9 cellular contexts compared by ENCODE assay signal in genomic region chr16:25109643-25110042, GRCh38. TPM values are rescaled to one million over a fixed set of nuclear protein-coding genes. Genes with fewer than 3 reads are reported as not detected.
DNase-seq lines count a peak whose midpoint lies in the region; ATAC-seq and TF ChIP-seq lines count a peak whose summit lies in the region.
"Had no signal": no experiment of that assay in that cellular context is flagged by ENCODE, and none has a peak within 500 bp of the region (broad histone marks: within the 10 kb centered on the region; RNA-seq: fewer than 3 reads in every experiment).

No MANE protein-coding gene starts in this region.

- H3K27ac ChIP-seq in HCT116 (ENCODE audit: low read depth, low read length), result peak overlapping the region; percentile 45

- RAD21 ChIA-PET in HCT116 (lab: Charles Lee; ENCODE audit: low non-redundant PET in 1 of 2, low total read pairs in 2 of 2, uncharacterized antibody in 2 of 2, unreplicated experiment in 2 of 2), result interaction anchor here in 1 of 2 experiments (0.6 kb wide), 1 partner anchor 116 kb away, joined by 3 read pairs; no protein-coding TSS in a partner anchor

- H3K4me1 Mint-ChIP-seq in activated T-helper 17 cell treated with anti-CD3 and anti-CD28 coated beads, Interleukin-2, amount 50 U/mL, for 72 hours, result peaks cover 21% of the 10 kb centered on the region
- peaks cover 54% of the 10 kb centered on the region for H3K4me1 Mint-ChIP-seq in stimulated activated effector memory CD8-positive, alpha-beta T cell treated with anti-CD3 and anti-CD28 coated beads, Interleukin-12 subunit alpha, Interleukin-12 subunit beta, amount 100 ng/mL, for 72 hours

- H3K9me3 ChIP-seq in HCT116 (ENCODE audit: control insufficient read depth in 1 of 2, insufficient read depth in 1 of 2, low read depth in 1 of 2, low read length in 2 of 2), result no peaks in the 10 kb centered on the region
- no peaks in the 10 kb centered on the region for H3K9me3 ChIP-seq in iPS-18c (ENCODE audit: control insufficient read depth, insufficient read depth, low read length)

- H3K4me2 ChIP-seq in HCT116 (ENCODE audit: low read length), result peak overlapping the region; percentile 99

- H3K9me3 Mint-ChIP-seq in activated T-helper 17 cell treated with anti-CD3 and anti-CD28 coated beads, Interleukin-2, amount 50 U/mL, for 72 hours, result no peaks in the 10 kb centered on the region
- no peaks in the 10 kb centered on the region for H3K9me3 Mint-ChIP-seq in stimulated activated effector memory CD8-positive, alpha-beta T cell treated with anti-CD3 and anti-CD28 coated beads, Interleukin-12 subunit alpha, Interleukin-12 subunit beta, amount 100 ng/mL, for 72 hours

- ATAC-seq in HCT116, result no peak
- no peak for ATAC-seq in activated T-helper 17 cell treated with anti-CD3 and anti-CD28 coated beads, Interleukin-2, amount 50 U/mL, for 72 hours (replicated peaks)
- no peak for ATAC-seq in stimulated activated effector memory CD8-positive, alpha-beta T cell treated with anti-CD3 and anti-CD28 coated beads, Interleukin-12 subunit alpha, Interleukin-12 subunit beta, amount 100 ng/mL, for 72 hours
- no peak for ATAC-seq in GM19452 (IDR thresholded peaks at IDR 0.05; ENCODE audit: unreplicated experiment)
- ATAC-seq in GM19023 (IDR thresholded peaks at IDR 0.05; ENCODE audit: unreplicated experiment), result no peak

- peak overlapping the region; percentile 91 for H3K27ac Mint-ChIP-seq in activated T-helper 17 cell treated with anti-CD3 and anti-CD28 coated beads, Interleukin-2, amount 50 U/mL, for 72 hours
- H3K27ac Mint-ChIP-seq in stimulated activated effector memory CD8-positive, alpha-beta T cell treated with anti-CD3 and anti-CD28 coated beads, Interleukin-12 subunit alpha, Interleukin-12 subunit beta, amount 100 ng/mL, for 72 hours, result no peak overlapping the region

- peak overlapping the region; percentile 91 for H3K4me3 Mint-ChIP-seq in activated T-helper 17 cell treated with anti-CD3 and anti-CD28 coated beads, Interleukin-2, amount 50 U/mL, for 72 hours
- no peak overlapping the region for H3K4me3 Mint-ChIP-seq in stimulated activated effector memory CD8-positive, alpha-beta T cell treated with anti-CD3 and anti-CD28 coated beads, Interleukin-12 subunit alpha, Interleukin-12 subunit beta, amount 100 ng/mL, for 72 hours

- TF ChIP-seq CTCF in HCT116 (IDR thresholded peaks at IDR 0.05 in 2 of 3, conservative IDR thresholded peaks at IDR 0.05 in 1 of 3; ENCODE audit: borderline replicate concordance in 1 of 3, insufficient read depth in 1 of 3, low read depth in 2 of 3, low read length in 2 of 3), result no peak

- no TSS peak for BruUV-seq in HCT116 (replicated peaks; lab: Mats Ljungman, UMichigan)

- H3K36me3 Mint-ChIP-seq in activated T-helper 17 cell treated with anti-CD3 and anti-CD28 coated beads, Interleukin-2, amount 50 U/mL, for 72 hours (ENCODE audit: low read depth), result peaks cover 13% of the 10 kb centered on the region
- peaks cover 22% of the 10 kb centered on the region for H3K36me3 Mint-ChIP-seq in stimulated activated effector memory CD8-positive, alpha-beta T cell treated with anti-CD3 and anti-CD28 coated beads, Interleukin-12 subunit alpha, Interleukin-12 subunit beta, amount 100 ng/mL, for 72 hours

- H3K9ac ChIP-seq in HCT116 (ENCODE audit: low read length), result peak overlapping the region; percentile 51

- no peak overlapping the region for H2AFZ ChIP-seq in HCT116 (ENCODE audit: low read depth, low read length, poor library complexity, severe bottlenecking)

- intact Hi-C loops in HCT116 (cut with micrococcal nuclease), result loop anchor here (5.0 kb wide), 1 partner anchor 592 kb away; no protein-coding TSS in a partner anchor

- no peaks in the 10 kb centered on the region for H3K36me3 ChIP-seq in HCT116 (ENCODE audit: control insufficient read depth in 1 of 2, insufficient read depth in 2 of 2, low read length in 2 of 2)

- H3K4me3 ChIP-seq in HCT116 (replicated peaks in 1 of 2; ENCODE audit: low read depth in 1 of 2, low read length in 2 of 2) (peak overlapping the region; percentile 81 to 97), iPS-18c (ENCODE audit: insufficient read depth, low read depth, low read length) (0 out of 2 replicates have a peak overlapping the region, but pooled peaks have one; percentile 21)

- H3K9me2 ChIP-seq in HCT116 (ENCODE audit: insufficient read depth), result no peaks in the 10 kb centered on the region

- CTCF ChIA-PET in HCT116 (lab: Charles Lee), result interaction anchor here (1.0 to 2.1 kb wide), 5 partner anchors 12 to 605 kb away, joined by 3 to 12 read pairs (median 4); no protein-coding TSS in a partner anchor

- POLR2A ChIA-PET in HCT116 (lab: Charles Lee), result no interaction called here

- no peaks in the 10 kb centered on the region for H3K27me3 Mint-ChIP-seq in activated T-helper 17 cell treated with anti-CD3 and anti-CD28 coated beads, Interleukin-2, amount 50 U/mL, for 72 hours

- H3K27me3 ChIP-seq in HCT116 (ENCODE audit: insufficient read depth, low read length), result no peaks in the 10 kb centered on the region
- H3K27me3 ChIP-seq: dorsolateral prefrontal cortex had no signal

- peaks cover 37 to 54% of the 10 kb centered on the region in 2 experiments for H3K4me1 ChIP-seq in HCT116 (ENCODE audit: control insufficient read depth in 1 of 2, insufficient read depth in 2 of 2, low read length in 2 of 2)

- H4K20me1 ChIP-seq in HCT116 (ENCODE audit: insufficient read depth), result no peaks in the 10 kb centered on the region

- H3K79me2 ChIP-seq in HCT116 (ENCODE audit: insufficient read depth, low read length), result peaks cover 33% of the 10 kb centered on the region

- DNase-seq in A172 (ENCODE audit: low spot score) (peak; percentile 95), HCT116 (ENCODE audit: low read depth, low spot score) (peak; percentile 87)
- no peak for DNase-seq in stimulated activated effector memory CD8-positive, alpha-beta T cell treated with anti-CD3 and anti-CD28 coated beads, Interleukin-12 subunit alpha, Interleukin-12 subunit beta, amount 100 ng/mL, for 72 hours (ENCODE audit: low spot score in 2 of 2)
- DNase-seq in stimulated activated naive CD4-positive, alpha-beta T cell (lab: John Stamatoyannopoulos, UW), result no peak
- DNase-seq: dorsolateral prefrontal cortex had no signal

- no peak for TF ChIP-seq RAD21 in HCT116 (IDR thresholded peaks at IDR 0.05; ENCODE audit: low read depth)

- no peak for TF ChIP-seq POLR2A in HCT116 (IDR thresholded peaks at IDR 0.05; ENCODE audit: borderline replicate concordance, extremely low read depth, insufficient read depth, insufficient read length)

TF ChIP-seq in HCT116, 20 proteins besides CTCF, POLR2A, EP300 and RAD21 (continues in another document):
- TF ChIP-seq POLR2AphosphoS5 (IDR thresholded peaks at IDR 0.05; ENCODE audit: low read depth, low read length) (peak; percentile 55; the same call in 1 of the 2 replicates), REST (IDR thresholded peaks at IDR 0.05; ENCODE audit: low read depth) (no peak), ZFX (IDR thresholded peaks at IDR 0.05) (no peak), MAX (IDR thresholded peaks at IDR 0.05) (peak; percentile 39), SIN3A (IDR thresholded peaks at IDR 0.05; ENCODE audit: low read depth) (peak; percentile 56), SP1 (IDR thresholded peaks at IDR 0.05; ENCODE audit: low read depth) (peak; percentile 59), CEBPB (IDR thresholded peaks at IDR 0.05; ENCODE audit: low read depth) (peak; percentile 60), EZH2phosphoT487 (IDR thresholded peaks at IDR 0.05; ENCODE audit: borderline replicate concordance) (no peak), EGR1 (IDR thresholded peaks at IDR 0.05; ENCODE audit: low read depth) (no peak), ZNF274 (IDR thresholded peaks at IDR 0.05; ENCODE audit: low read depth, low read length) (no peak), EZH2 (IDR thresholded peaks at IDR 0.05) (no peak), CBX3 (IDR thresholded peaks at IDR 0.05; ENCODE audit: low read depth) (0 out of 2 replicates have a peak, but pooled peaks have one; percentile 34), JUND (IDR thresholded peaks at IDR 0.05) (peak; percentile 50)

RNA-seq across cellular contexts. Expression of gene LCMT1, which starts 1.9 kb away (rescaled TPM):
- total RNA-seq in A172 (2014; rRNA removed; shearing (Covaris generic)), result 58.6 and 61.4 TPM in 2 replicates
- 52.4 TPM for total RNA-seq in HCT116 (2021; ENCODE audit: unreplicated experiment)
- 56.7 and 66.9 TPM in 2 replicates for polyA plus RNA-seq in HCT116 (2012)
- 10 to 100 TPM; 33.9 to 43.0 TPM for total RNA-seq in activated T-helper 17 cell treated with anti-CD3 and anti-CD28 coated beads, Interleukin-2, amount 50 U/mL, for 72 hours

Comparison
In these comparisons a context has a peak if more than half of its experiments do, and no peak if none do; other contexts are left out.
1. DNase-seq: peak in A172 (single experiment) and HCT116 (single experiment); none in stimulated activated effector memory CD8-positive, alpha-beta T cell treated with anti-CD3 and anti-CD28 coated beads, Interleukin-12 subunit alpha, Interleukin-12 subunit beta, amount 100 ng/mL, for 72 hours (0 of 2) and stimulated activated naive CD4-positive, alpha-beta T cell (0 of 6).